ENCODE assay signal across 1 cellular context in the genomic region with DNA sequence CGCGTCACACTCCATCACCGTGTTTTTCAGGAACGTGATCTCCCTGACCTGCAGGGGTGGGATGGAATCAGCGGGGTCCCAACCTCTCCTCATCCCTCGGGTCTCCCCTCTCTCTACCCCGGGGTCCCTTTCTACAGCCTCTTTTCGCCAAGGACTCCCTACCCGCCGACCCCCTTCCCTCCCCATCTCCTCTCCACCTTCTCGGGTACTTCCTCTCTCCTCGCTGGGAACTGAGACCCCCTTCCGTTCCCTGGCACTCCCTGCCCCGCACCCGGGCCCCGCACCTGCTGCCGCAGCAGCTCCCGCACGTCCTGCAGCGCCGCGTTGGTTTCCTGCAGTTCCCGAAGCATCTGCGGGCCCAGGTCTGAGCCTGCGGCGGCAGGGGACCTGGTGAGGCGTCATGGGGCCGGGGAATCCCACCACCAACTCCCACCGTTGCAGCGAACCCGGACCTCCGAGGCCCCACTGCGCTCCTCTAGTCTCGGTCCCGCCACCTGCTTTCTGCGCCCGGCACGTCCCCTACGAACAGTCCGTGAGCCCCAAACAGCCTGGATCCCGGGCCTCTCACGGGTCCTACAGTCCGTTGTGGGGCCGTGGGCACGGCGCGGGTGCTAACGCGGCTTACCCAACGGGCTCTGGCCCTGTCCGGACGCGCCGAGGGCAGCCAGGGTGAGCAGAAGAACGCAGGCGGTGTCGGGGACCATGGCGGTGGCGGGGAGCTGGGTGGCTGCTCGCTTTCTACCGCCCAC.
TF ChIP-seq lines count a peak whose summit lies in the region.

Gene COMP, minus strand, starts transcription at position 740 of the 749 bp plus-strand sequence. Its CDS starts 36 bp downstream, at position 704.

TF ChIP-seq in A549, 52 proteins besides CTCF, POLR2A, EP300 and RAD21 (continued from another document):
- TF ChIP-seq PBX3 (IDR thresholded peaks at IDR 0.05) (no peak), ZC3H11A (IDR thresholded peaks at IDR 0.05) (no peak), CHD2 (IDR thresholded peaks at IDR 0.05; ENCODE audit: low read length, partially characterized antibody) (no peak), BHLHE40 (IDR thresholded peaks at IDR 0.05; ENCODE audit: low read depth, low read length) (no peak), HOXB5 (CRISPR knock-in tag; IDR thresholded peaks at IDR 0.05) (no peak)
TF ChIP-seq in A549: peak in this region for 0.
